8 cellular contexts compared by ENCODE assay signal in genomic region chr2:1390118-1390517, GRCh38. TPM values are rescaled to one million over a fixed set of nuclear protein-coding genes. Genes with fewer than 3 reads are reported as not detected.
"Had no signal": no experiment of that assay in that cellular context is flagged by ENCODE, and none has a peak within 500 bp of the region (broad histone marks: within the 10 kb centered on the region; RNA-seq: fewer than 3 reads in every experiment).

No MANE protein-coding gene starts in this region.

RNA-seq across cellular contexts. Expression of gene TPO, which starts 23.1 kb away (rescaled TPM):
- total RNA-seq: OCI-LY7, PC-3, PC-9, RPMI7951, SJCRH30, SJSA1, SK-MEL-5 had no signal
- polyA plus RNA-seq: SK-N-SH had no signal
